ENCODE assay signal across 27 cellular contexts in the genomic region with DNA sequence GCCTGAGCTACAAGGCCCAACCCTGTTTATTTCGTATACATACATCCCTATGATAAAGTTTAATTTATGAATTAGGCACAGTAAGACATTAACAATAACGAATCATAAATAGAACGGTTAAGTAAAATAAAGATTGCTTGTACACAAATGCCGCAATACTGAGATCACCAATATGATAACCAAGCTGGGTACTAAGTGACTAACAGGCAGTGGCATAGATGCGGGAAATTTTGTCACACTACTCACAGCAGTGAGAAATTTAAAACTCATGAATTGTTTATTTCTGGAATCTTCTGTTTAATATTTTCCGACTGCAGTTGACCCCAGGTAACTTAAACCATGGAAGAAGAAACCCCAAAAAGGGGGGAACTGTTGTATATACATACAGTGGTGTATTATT. TPM values are rescaled to one million over a fixed set of nuclear protein-coding genes. Genes with fewer than 3 reads are reported as not detected.
DNase-seq lines count a peak whose midpoint lies in the region; ATAC-seq and TF ChIP-seq lines count a peak whose summit lies in the region.
"Had no signal": no experiment of that assay in that cellular context is flagged by ENCODE, and none has a peak within 500 bp of the region (broad histone marks: within the 10 kb centered on the region; RNA-seq: fewer than 3 reads in every experiment).

No MANE protein-coding gene starts in this region.

- H2BK5ac ChIP-seq in trophoblast cell (ENCODE audit: low read depth, low read length, poor library complexity) = no peak overlapping the region

- H3K27me3 Mint-ChIP-seq in activated naive CD8-positive, alpha-beta T cell treated with anti-CD3 and anti-CD28 coated beads, Interleukin-2, amount 50 U/mL, for 24 hours = peaks cover 7% of the 10 kb centered on the region
- H3K27me3 Mint-ChIP-seq in activated naive CD8-positive, alpha-beta T cell treated with anti-CD3 and anti-CD28 coated beads for 36 hours = peaks cover 16% of the 10 kb centered on the region
- no peaks in the 10 kb centered on the region for H3K27me3 Mint-ChIP-seq in activated T-helper 17 cell treated with anti-CD3 and anti-CD28 coated beads, Interleukin-2, amount 50 U/mL, for 72 hours
- peaks cover 10% of the 10 kb centered on the region for H3K27me3 Mint-ChIP-seq in activated T-helper 1 cell treated with anti-CD3 and anti-CD28 coated beads, Interleukin-12 subunit alpha, Interleukin-12 subunit beta, Interleukin-2, Interleukin-4 antibody, amounts not matched to agents 30 ng/mL and 10 ng/mL and 1 ng/mL, durations not matched to agents 14 hours and 24 hours and 36 hours (ENCODE audit: insufficient read depth)
- peaks cover 3% of the 10 kb centered on the region for H3K27me3 Mint-ChIP-seq in activated CD8-positive, alpha-beta T cell treated with anti-CD3 and anti-CD28 coated beads for 36 hours

- H3K36me3 ChIP-seq in trophoblast cell (ENCODE audit: control insufficient read depth in 1 of 2, insufficient read depth in 2 of 2, low read length in 2 of 2) = no peaks in the 10 kb centered on the region
- H3K36me3 ChIP-seq: BE2C, BLaER1 had no signal

- intact Hi-C loops in activated T-helper 1 cell treated with anti-CD3 and anti-CD28 coated beads, Interleukin-12 subunit alpha, Interleukin-12 subunit beta, Interleukin-2, Interleukin-4 antibody, amounts not matched to agents 30 ng/mL and 10 ng/mL and 1 ng/mL, durations not matched to agents 14 hours and 24 hours and 36 hours (cut with micrococcal nuclease) = no loop called here
- intact Hi-C loops in activated CD8-positive, alpha-beta T cell treated with anti-CD3 and anti-CD28 coated beads for 36 hours (cut with micrococcal nuclease) = loop anchor here (5.0 kb wide), 1 partner anchor 36 kb away; the partner anchor contains the start of gene NEURL3

- H3K27me3 ChIP-seq in trophoblast cell (ENCODE audit: insufficient read depth, low read length) = no peaks in the 10 kb centered on the region
- H3K27me3 ChIP-seq: BE2C had no signal

- no peak overlapping the region for H3K27ac Mint-ChIP-seq in activated naive CD8-positive, alpha-beta T cell treated with anti-CD3 and anti-CD28 coated beads, Interleukin-2, amount 50 U/mL, for 24 hours
- H3K27ac Mint-ChIP-seq in activated naive CD8-positive, alpha-beta T cell treated with anti-CD3 and anti-CD28 coated beads for 36 hours = no peak overlapping the region
- no peak overlapping the region for H3K27ac Mint-ChIP-seq in activated T-helper 17 cell treated with anti-CD3 and anti-CD28 coated beads, Interleukin-2, amount 50 U/mL, for 72 hours
- H3K27ac Mint-ChIP-seq in activated T-helper 1 cell treated with anti-CD3 and anti-CD28 coated beads, Interleukin-12 subunit alpha, Interleukin-12 subunit beta, Interleukin-2, Interleukin-4 antibody, amounts not matched to agents 30 ng/mL and 10 ng/mL and 1 ng/mL, durations not matched to agents 14 hours and 24 hours and 36 hours = no peak overlapping the region
- no peak overlapping the region for H3K27ac Mint-ChIP-seq in activated CD8-positive, alpha-beta T cell treated with anti-CD3 and anti-CD28 coated beads for 36 hours
- H3K27ac Mint-ChIP-seq: CD14-positive monocyte; CD4-positive, CD25-positive, alpha-beta regulatory T cell had no signal

- H3K9me3 Mint-ChIP-seq in activated naive CD8-positive, alpha-beta T cell treated with anti-CD3 and anti-CD28 coated beads, Interleukin-2, amount 50 U/mL, for 24 hours = no peaks in the 10 kb centered on the region
- H3K9me3 Mint-ChIP-seq in activated naive CD8-positive, alpha-beta T cell treated with anti-CD3 and anti-CD28 coated beads for 36 hours = no peaks in the 10 kb centered on the region
- H3K9me3 Mint-ChIP-seq in activated T-helper 17 cell treated with anti-CD3 and anti-CD28 coated beads, Interleukin-2, amount 50 U/mL, for 72 hours = no peaks in the 10 kb centered on the region
- no peaks in the 10 kb centered on the region for H3K9me3 Mint-ChIP-seq in activated T-helper 1 cell treated with anti-CD3 and anti-CD28 coated beads, Interleukin-12 subunit alpha, Interleukin-12 subunit beta, Interleukin-2, Interleukin-4 antibody, amounts not matched to agents 30 ng/mL and 10 ng/mL and 1 ng/mL, durations not matched to agents 14 hours and 24 hours and 36 hours
- no peaks in the 10 kb centered on the region for H3K9me3 Mint-ChIP-seq in activated CD8-positive, alpha-beta T cell treated with anti-CD3 and anti-CD28 coated beads for 36 hours
- H3K9me3 Mint-ChIP-seq: CD4-positive, alpha-beta memory T cell; CD4-positive, CD25-positive, alpha-beta regulatory T cell; CD8-positive, alpha-beta memory T cell had no signal

- H3K79me2 ChIP-seq in trophoblast cell (ENCODE audit: control insufficient read depth, insufficient read depth, low read length, poor library complexity) = no peaks in the 10 kb centered on the region

- no peaks in the 10 kb centered on the region for H3K79me1 ChIP-seq in trophoblast cell (ENCODE audit: low read length)

- no peaks in the 10 kb centered on the region for H3K9me3 ChIP-seq in trophoblast cell (ENCODE audit: insufficient read depth, low read depth, low read length)
- H3K9me3 ChIP-seq: BE2C had no signal

- no peak overlapping the region for H3K4me3 ChIP-seq in trophoblast cell (ENCODE audit: low read depth, low read length)
- H3K4me3 ChIP-seq: BLaER1, GM12878 had no signal

- H2AK5ac ChIP-seq in trophoblast cell (ENCODE audit: low read length) = no peak overlapping the region

- H3K9ac ChIP-seq in trophoblast cell (ENCODE audit: low read length) = no peak overlapping the region
- H3K9ac ChIP-seq: BLaER1 had no signal

- H3K4ac ChIP-seq in trophoblast cell (ENCODE audit: low read depth, low read length) = no peak overlapping the region

- no peak overlapping the region for H2BK120ac ChIP-seq in trophoblast cell (ENCODE audit: insufficient read depth, low read length, poor library complexity)

- H3K14ac ChIP-seq in trophoblast cell (ENCODE audit: low read length) = no peak overlapping the region

- H3K18ac ChIP-seq in trophoblast cell (ENCODE audit: low read length) = no peak overlapping the region

- no peak overlapping the region for H3K27ac ChIP-seq in trophoblast cell (ENCODE audit: low read depth, low read length)
- H3K27ac ChIP-seq: BLaER1 had no signal

- no peak for TF ChIP-seq CTCF in activated CD8-positive, alpha-beta T cell treated with anti-CD3 and anti-CD28 coated beads for 36 hours (IDR thresholded peaks at IDR 0.05)

- no peak overlapping the region for H4K8ac ChIP-seq in trophoblast cell (ENCODE audit: low read depth, low read length)

- POLR2A ChIA-PET in activated CD8-positive, alpha-beta T cell treated with anti-CD3 and anti-CD28 coated beads for 36 hours (lab: Charles Lee) = no interaction called here

- H2BK12ac ChIP-seq in trophoblast cell (ENCODE audit: low read length) = no peak overlapping the region

- no CpG with 5 or more reads among the region's 6 CpGs for WGBS in trophoblast cell (ENCODE audit: extremely low coverage, insufficient coverage, insufficient read length)

- no peak overlapping the region for H2AFZ ChIP-seq in trophoblast cell (ENCODE audit: insufficient read depth, low read length, poor library complexity)

- H3K4me1 Mint-ChIP-seq in activated naive CD8-positive, alpha-beta T cell treated with anti-CD3 and anti-CD28 coated beads, Interleukin-2, amount 50 U/mL, for 24 hours = peaks cover 8% of the 10 kb centered on the region
- peaks cover 11% of the 10 kb centered on the region for H3K4me1 Mint-ChIP-seq in activated naive CD8-positive, alpha-beta T cell treated with anti-CD3 and anti-CD28 coated beads for 36 hours
- H3K4me1 Mint-ChIP-seq in activated T-helper 17 cell treated with anti-CD3 and anti-CD28 coated beads, Interleukin-2, amount 50 U/mL, for 72 hours = peaks cover 5% of the 10 kb centered on the region
- H3K4me1 Mint-ChIP-seq in activated T-helper 1 cell treated with anti-CD3 and anti-CD28 coated beads, Interleukin-12 subunit alpha, Interleukin-12 subunit beta, Interleukin-2, Interleukin-4 antibody, amounts not matched to agents 30 ng/mL and 10 ng/mL and 1 ng/mL, durations not matched to agents 14 hours and 24 hours and 36 hours (ENCODE audit: low read depth) = peaks cover 16% of the 10 kb centered on the region
- H3K4me1 Mint-ChIP-seq in activated CD8-positive, alpha-beta T cell treated with anti-CD3 and anti-CD28 coated beads for 36 hours (ENCODE audit: low read depth) = peaks cover 8% of the 10 kb centered on the region

- H3K4me3 Mint-ChIP-seq in activated naive CD8-positive, alpha-beta T cell treated with anti-CD3 and anti-CD28 coated beads, Interleukin-2, amount 50 U/mL, for 24 hours = no peak overlapping the region
- H3K4me3 Mint-ChIP-seq in activated naive CD8-positive, alpha-beta T cell treated with anti-CD3 and anti-CD28 coated beads for 36 hours = no peak overlapping the region
- H3K4me3 Mint-ChIP-seq in activated T-helper 17 cell treated with anti-CD3 and anti-CD28 coated beads, Interleukin-2, amount 50 U/mL, for 72 hours = no peak overlapping the region
- no peak overlapping the region for H3K4me3 Mint-ChIP-seq in activated T-helper 1 cell treated with anti-CD3 and anti-CD28 coated beads, Interleukin-12 subunit alpha, Interleukin-12 subunit beta, Interleukin-2, Interleukin-4 antibody, amounts not matched to agents 30 ng/mL and 10 ng/mL and 1 ng/mL, durations not matched to agents 14 hours and 24 hours and 36 hours
- H3K4me3 Mint-ChIP-seq in activated CD8-positive, alpha-beta T cell treated with anti-CD3 and anti-CD28 coated beads for 36 hours = no peak overlapping the region
- H3K4me3 Mint-ChIP-seq: CD14-positive monocyte; CD4-positive, alpha-beta memory T cell; CD4-positive, CD25-positive, alpha-beta regulatory T cell; CD8-positive, alpha-beta memory T cell had no signal

- no peak overlapping the region for H4K91ac ChIP-seq in trophoblast cell (ENCODE audit: low read depth, low read length)

- CTCF ChIA-PET in activated CD8-positive, alpha-beta T cell treated with anti-CD3 and anti-CD28 coated beads for 36 hours (lab: Charles Lee) = interaction anchor here (0.7 to 1.7 kb wide), 4 partner anchors 9 to 66 kb away, joined by 3 to 8 read pairs (median 4); no protein-coding TSS in a partner anchor

- H3K23ac ChIP-seq in trophoblast cell (ENCODE audit: low read length) = no peak overlapping the region

- H3K4me1 ChIP-seq in trophoblast cell (ENCODE audit: control insufficient read depth in 1 of 2, insufficient read depth in 2 of 2, low read length in 2 of 2) = no peaks in the 10 kb centered on the region
- H3K4me1 ChIP-seq: BE2C, BLaER1 had no signal

- peak; percentile 55 for ATAC-seq in activated naive CD8-positive, alpha-beta T cell treated with anti-CD3 and anti-CD28 coated beads, Interleukin-2, amount 50 U/mL, for 24 hours
- peak; percentile 50 for ATAC-seq in activated T-helper 17 cell treated with anti-CD3 and anti-CD28 coated beads, Interleukin-2, amount 50 U/mL, for 72 hours (replicated peaks)
- ATAC-seq in activated CD8-positive, alpha-beta T cell treated with anti-CD3 and anti-CD28 coated beads for 36 hours = no peak
- ATAC-seq: GM12878 had no signal

- H4K12ac ChIP-seq in trophoblast cell (ENCODE audit: low read depth, low read length) = no peak overlapping the region

- H3K36me3 Mint-ChIP-seq in activated naive CD8-positive, alpha-beta T cell treated with anti-CD3 and anti-CD28 coated beads, Interleukin-2, amount 50 U/mL, for 24 hours (ENCODE audit: low read depth) = no peaks in the 10 kb centered on the region
- H3K36me3 Mint-ChIP-seq in activated naive CD8-positive, alpha-beta T cell treated with anti-CD3 and anti-CD28 coated beads for 36 hours = no peaks in the 10 kb centered on the region
- H3K36me3 Mint-ChIP-seq in activated T-helper 17 cell treated with anti-CD3 and anti-CD28 coated beads, Interleukin-2, amount 50 U/mL, for 72 hours (ENCODE audit: low read depth) = no peaks in the 10 kb centered on the region
- no peaks in the 10 kb centered on the region for H3K36me3 Mint-ChIP-seq in activated T-helper 1 cell treated with anti-CD3 and anti-CD28 coated beads, Interleukin-12 subunit alpha, Interleukin-12 subunit beta, Interleukin-2, Interleukin-4 antibody, amounts not matched to agents 30 ng/mL and 10 ng/mL and 1 ng/mL, durations not matched to agents 14 hours and 24 hours and 36 hours (ENCODE audit: low read depth)
- H3K36me3 Mint-ChIP-seq in activated CD8-positive, alpha-beta T cell treated with anti-CD3 and anti-CD28 coated beads for 36 hours (ENCODE audit: low read depth) = no peaks in the 10 kb centered on the region
- H3K36me3 Mint-ChIP-seq: CD14-positive monocyte; CD4-positive, alpha-beta memory T cell; CD4-positive, CD25-positive, alpha-beta regulatory T cell; CD8-positive, alpha-beta memory T cell had no signal

- H3K4me2 ChIP-seq in trophoblast cell (ENCODE audit: low read length) = no peak overlapping the region
- H3K4me2 ChIP-seq: BLaER1 had no signal

- no peak for DNase-seq in activated naive CD8-positive, alpha-beta T cell treated with anti-CD3 and anti-CD28 coated beads, Interleukin-2, amount 50 U/mL, for 24 hours
- no peak for DNase-seq in activated naive CD8-positive, alpha-beta T cell treated with anti-CD3 and anti-CD28 coated beads for 36 hours
- peak; percentile 4 to 48 for DNase-seq in trophoblast cell
- DNase-seq in activated T-helper 1 cell treated with anti-CD3 and anti-CD28 coated beads, Interleukin-12 subunit alpha, Interleukin-12 subunit beta, Interleukin-2, Interleukin-4 antibody, amounts not matched to agents 30 ng/mL and 10 ng/mL and 1 ng/mL, durations not matched to agents 14 hours and 24 hours and 36 hours (ENCODE audit: low spot score) = no peak
- no peak for DNase-seq in activated CD8-positive, alpha-beta T cell treated with anti-CD3 and anti-CD28 coated beads for 36 hours
- DNase-seq: 8988T; ACHN; BE2C; C1 segment of cervical spinal cord; CD4-positive, alpha-beta memory T cell; CD4-positive, CD25-positive, alpha-beta regulatory T cell; CD8-positive, alpha-beta memory T cell; COR-L47; DMS 273 treated with DMSO at 0.1 percent for 48 hours; DMS153; DMS53; DMS79; DND-41; EL; GDM1 had no signal

RNA-seq across cellular contexts. Expression of gene NEURL3, which starts 33.4 kb away (rescaled TPM):
- under 1 TPM in 1 of 2 experiments, not detected in 1; 0.16 TPM for total RNA-seq in activated naive CD8-positive, alpha-beta T cell treated with anti-CD3 and anti-CD28 coated beads for 36 hours
- 1 to 10 TPM in 1 of 2 donors, under 1 TPM in 1; 0.91 to 3.4 TPM for total RNA-seq in activated T-helper 17 cell treated with anti-CD3 and anti-CD28 coated beads, Interleukin-2, amount 50 U/mL, for 72 hours
- 0.47 and 0.51 TPM in 2 replicates for polyA plus RNA-seq in trophoblast cell (2013)
- 0.54 and 0.75 TPM in 2 replicates for total RNA-seq in activated T-helper 1 cell treated with anti-CD3 and anti-CD28 coated beads, Interleukin-12 subunit alpha, Interleukin-12 subunit beta, Interleukin-2, Interleukin-4 antibody, amounts not matched to agents 30 ng/mL and 10 ng/mL and 1 ng/mL, durations not matched to agents 14 hours and 24 hours and 36 hours
- under 1 TPM in 1 of 2 experiments, not detected in 1; 0.25 TPM for total RNA-seq in activated CD8-positive, alpha-beta T cell treated with anti-CD3 and anti-CD28 coated beads for 36 hours
- total RNA-seq: A673; CD4-positive, CD25-positive, alpha-beta regulatory T cell; G401 had no signal
- polyA plus RNA-seq: AG04450; CD14-positive monocyte; CD4-positive, alpha-beta memory T cell; CD8-positive, alpha-beta memory T cell had no signal

Comparison
In these comparisons a context has a peak if more than half of its experiments do, and no peak if none do; other contexts are left out.
1. DNase-seq: peak in trophoblast cell (2 of 2); none in activated naive CD8-positive, alpha-beta T cell treated with anti-CD3 and anti-CD28 coated beads, Interleukin-2, amount 50 U/mL, for 24 hours (single experiment), activated naive CD8-positive, alpha-beta T cell treated with anti-CD3 and anti-CD28 coated beads for 36 hours (single experiment), activated T-helper 1 cell treated with anti-CD3 and anti-CD28 coated beads, Interleukin-12 subunit alpha, Interleukin-12 subunit beta, Interleukin-2, Interleukin-4 antibody, amounts not matched to agents 30 ng/mL and 10 ng/mL and 1 ng/mL, durations not matched to agents 14 hours and 24 hours and 36 hours (single experiment) and activated CD8-positive, alpha-beta T cell treated with anti-CD3 and anti-CD28 coated beads for 36 hours (single experiment).